Comparison of ENCODE assay signal across 10 cellular contexts in the genomic region with DNA sequence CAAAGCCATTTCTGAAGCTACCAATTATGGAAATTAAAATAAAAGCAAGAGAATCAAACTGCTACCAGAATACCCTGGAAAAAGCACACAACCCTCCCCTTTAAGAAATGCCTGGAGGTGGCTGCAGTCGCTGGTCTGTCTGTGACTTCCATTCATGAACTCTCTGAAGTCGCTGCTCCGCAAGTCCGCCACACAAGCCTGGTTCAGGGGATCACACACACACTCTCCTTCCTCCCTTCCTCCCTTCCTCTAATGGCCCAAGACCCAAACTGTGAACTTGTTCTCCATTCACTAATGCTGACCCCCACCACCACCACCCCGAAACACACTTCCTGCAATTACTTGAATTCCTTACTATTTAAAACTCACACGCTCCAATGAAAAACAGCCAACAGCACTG. TPM values are rescaled to one million over a fixed set of nuclear protein-coding genes. Genes with fewer than 3 reads are reported as not detected.
DNase-seq lines count a peak whose midpoint lies in the region; ATAC-seq and TF ChIP-seq lines count a peak whose summit lies in the region.
"Had no signal": no experiment of that assay in that cellular context is flagged by ENCODE, and none has a peak within 500 bp of the region (broad histone marks: within the 10 kb centered on the region; RNA-seq: fewer than 3 reads in every experiment).

No MANE protein-coding gene starts in this region.

- H3K4me3 ChIP-seq in H7 (ENCODE audit: insufficient read depth, low read depth, low read length): peak overlapping the region; percentile 44
- H3K4me3 ChIP-seq in WI38 (ENCODE audit: low read depth, low read length): peak overlapping the region; percentile 60
- peak overlapping the region; percentile 61 for H3K4me3 ChIP-seq in iPS-11a (ENCODE audit: low read depth, low read length)
- H3K4me3 ChIP-seq in sigmoid colon: peak overlapping the region; percentile 50 to 67 (median 56)
- no peak overlapping the region for H3K4me3 ChIP-seq in mucosa of descending colon

- no peak for ATAC-seq in mucosa of descending colon
- ATAC-seq in GM21737 (IDR thresholded peaks at IDR 0.05; ENCODE audit: unreplicated experiment): no peak
- ATAC-seq in GM21367 (IDR thresholded peaks at IDR 0.05; ENCODE audit: unreplicated experiment): no peak

- H3K9me3 ChIP-seq in sigmoid colon: no peaks in the 10 kb centered on the region
- H3K9me3 ChIP-seq in mucosa of descending colon: no peaks in the 10 kb centered on the region

- H3K36me3 ChIP-seq in H7 (replicated peaks; ENCODE audit: control insufficient read depth, insufficient read depth, low read length): no peaks in the 10 kb centered on the region
- no peaks in the 10 kb centered on the region for H3K36me3 ChIP-seq in sigmoid colon
- H3K36me3 ChIP-seq in mucosa of descending colon (ENCODE audit: low read depth): no peaks in the 10 kb centered on the region

- H3K4me1 ChIP-seq in sigmoid colon (peaks cover 0 to 15% (median 4%) of the 10 kb centered on the region in 4 donors), mucosa of descending colon (ENCODE audit: low read depth) (peaks cover 2% of the 10 kb centered on the region)

- 50 to 80% methylated on average over 6 of the region's 6 CpGs for WGBS in sigmoid colon, 2 donors

- H3K27ac ChIP-seq in sigmoid colon: peak overlapping the region; percentile 84 to 91 (median 84)
- H3K27ac ChIP-seq: HL-60 had no signal

- TF ChIP-seq EP300 in sigmoid colon (IDR thresholded peaks at IDR 0.05): no peak

- no peak for TF ChIP-seq CTCF in WI38 (IDR thresholded peaks at IDR 0.05; ENCODE audit: low read depth, low read length)
- no peak for TF ChIP-seq CTCF in sigmoid colon (IDR thresholded peaks at IDR 0.05)
- no peak for TF ChIP-seq CTCF in mucosa of descending colon (IDR thresholded peaks at IDR 0.05)

- TF ChIP-seq POLR2A in sigmoid colon (IDR thresholded peaks at IDR 0.05): no peak

- DNase-seq in H7: no peak
- no peak for DNase-seq in sigmoid colon
- no peak for DNase-seq in mucosa of descending colon
- no peak for DNase-seq in activated T-cell treated with anti-CD3 and anti-CD28 coated beads for 4 hours

- H3K27me3 ChIP-seq in H7 (ENCODE audit: control insufficient read depth, insufficient read depth, low read length): peaks cover 45% of the 10 kb centered on the region
- no peaks in the 10 kb centered on the region for H3K27me3 ChIP-seq in sigmoid colon

- intact Hi-C loops in sigmoid colon (cut with DNase I) (loop anchor here (10.0 kb wide), 1 partner anchor 442 kb away; no protein-coding TSS in a partner anchor), mucosa of descending colon (cut with DNase I, micrococcal nuclease) (no loop called here)

RNA-seq across cellular contexts. Expression of gene LMO3, which starts 1.0 kb away (rescaled TPM):
- total RNA-seq in H7 (2014; rRNA removed; shearing (Covaris generic)): 10.9 and 12.9 TPM in 2 replicates
- total RNA-seq in sigmoid colon (100 to 1,000 TPM; 228 to 403 (median 367) TPM), mucosa of descending colon (100 to 1,000 TPM in 1 of 3 donors, 1 to 10 TPM in 2; 3.6 to 131 (median 9.4) TPM)
- polyA plus RNA-seq in sigmoid colon: 1 to 10 TPM in 2 of 3 donors, under 1 TPM in 1; 0.46 to 9.0 (median 5.1) TPM
- total RNA-seq: dermis microvascular lymphatic vessel endothelial cell had no signal
